In the genomic region with DNA sequence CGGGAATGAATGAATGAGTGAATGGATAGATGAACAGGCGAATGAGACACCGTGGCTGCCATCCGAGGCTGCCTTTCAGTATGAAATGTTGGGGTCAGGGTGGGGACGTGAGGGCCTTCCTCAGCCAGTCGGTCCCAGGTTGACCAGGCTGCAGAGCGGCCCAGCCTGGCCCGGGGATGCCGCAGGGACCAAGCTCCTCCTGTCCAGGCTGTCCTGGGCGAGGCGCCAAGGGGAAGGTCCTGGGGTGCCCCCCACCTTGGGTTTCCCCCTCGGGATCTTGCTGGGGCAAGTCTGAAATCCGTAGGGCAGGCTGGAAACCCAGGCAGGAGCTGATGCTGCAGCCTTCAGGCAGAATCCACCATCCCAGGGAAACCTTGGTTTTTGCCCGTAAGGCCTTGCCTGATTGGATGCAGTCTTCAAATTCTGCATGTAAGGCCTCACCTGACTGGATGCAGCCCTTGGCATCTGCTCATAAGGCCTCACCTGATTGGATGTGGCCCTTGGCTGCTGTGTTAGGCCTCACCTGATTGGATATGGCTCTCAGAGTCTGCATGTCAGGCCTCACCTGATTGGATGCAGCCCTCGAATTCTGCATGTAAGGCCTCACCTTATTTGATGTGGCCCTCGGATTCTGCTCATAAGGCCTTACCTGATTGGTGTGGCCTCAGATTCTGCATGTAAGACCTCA, we compare ENCODE assay signal across 1 cellular context.
TF ChIP-seq lines count a peak whose summit lies in the region.

No MANE protein-coding gene starts in this region.

TF ChIP-seq in IMR-90, 13 proteins besides CTCF, POLR2A, EP300 and RAD21 (continued from another document):
- TF ChIP-seq SMC3 (IDR thresholded peaks at IDR 0.05; ENCODE audit: low read depth, low read length) (no peak), RFX5 (IDR thresholded peaks at IDR 0.05; ENCODE audit: low read depth, low read length) (no peak), BHLHE40 (IDR thresholded peaks at IDR 0.05; ENCODE audit: low read depth, low read length) (no peak), MAFK (IDR thresholded peaks at IDR 0.05; ENCODE audit: low read depth, low read length) (no peak), MAZ (IDR thresholded peaks at IDR 0.05; ENCODE audit: borderline replicate concordance, low read depth, low read length) (no peak), FOS (IDR thresholded peaks at IDR 0.05; ENCODE audit: low read depth, low read length) (no peak), RCOR1 (IDR thresholded peaks at IDR 0.05; ENCODE audit: insufficient replicate concordance, low read length) (no peak), MXI1 (IDR thresholded peaks at IDR 0.05; ENCODE audit: borderline replicate concordance, low read depth, low read length) (no peak), CHD1 (IDR thresholded peaks at IDR 0.05; ENCODE audit: low read depth, low read length) (no peak)
- TF ChIP-seq, protein P1, sequence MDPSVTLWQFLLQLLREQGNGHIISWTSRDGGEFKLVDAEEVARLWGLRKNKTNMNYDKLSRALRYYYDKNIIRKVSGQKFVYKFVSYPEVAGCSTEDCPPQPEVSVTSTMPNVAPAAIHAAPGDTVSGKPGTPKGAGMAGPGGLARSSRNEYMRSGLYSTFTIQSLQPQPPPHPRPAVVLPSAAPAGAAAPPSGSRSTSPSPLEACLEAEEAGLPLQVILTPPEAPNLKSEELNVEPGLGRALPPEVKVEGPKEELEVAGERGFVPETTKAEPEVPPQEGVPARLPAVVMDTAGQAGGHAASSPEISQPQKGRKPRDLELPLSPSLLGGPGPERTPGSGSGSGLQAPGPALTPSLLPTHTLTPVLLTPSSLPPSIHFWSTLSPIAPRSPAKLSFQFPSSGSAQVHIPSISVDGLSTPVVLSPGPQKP (IDR thresholded peaks at IDR 0.05; ENCODE audit: borderline replicate concordance, low read depth, low read length), result no peak
